ENCODE assay signal across 1 cellular context in genomic region chr2:134132487-134132857, GRCh38.
TF ChIP-seq lines count a peak whose summit lies in the region.

No MANE protein-coding gene starts in this region.

TF ChIP-seq in HepG2, 621 proteins besides CTCF, POLR2A, EP300 and RAD21 (continued from another document and continues in another):
- TF ChIP-seq ARID5B (CRISPR knock-in tag; IDR thresholded peaks at IDR 0.05) = peak; percentile 93
- 0 out of 2 replicates have a peak, but pooled peaks have one; percentile 49 for TF ChIP-seq ZFP36L1 (CRISPR knock-in tag; IDR thresholded peaks at IDR 0.05)
- peak; percentile 57; the same call in 1 of the 2 replicates for TF ChIP-seq ZNF331 (CRISPR knock-in tag; IDR thresholded peaks at IDR 0.05)
- no peak for TF ChIP-seq ZNF616 (CRISPR knock-in tag; IDR thresholded peaks at IDR 0.05; ENCODE audit: low read depth)
- peak; percentile 96 for TF ChIP-seq FOXJ3 (CRISPR knock-in tag; IDR thresholded peaks at IDR 0.05; ENCODE audit: borderline replicate concordance)
- TF ChIP-seq ZBTB3 (CRISPR knock-in tag; IDR thresholded peaks at IDR 0.05; ENCODE audit: borderline replicate concordance, low read depth) = 0 out of 2 replicates have a peak, but pooled peaks have one; percentile 37
- peak; percentile 80 for TF ChIP-seq FOXA3 (CRISPR knock-in tag; IDR thresholded peaks at IDR 0.05)
- 0 out of 2 replicates have a peak, but pooled peaks have one; percentile 58 for TF ChIP-seq MLX (CRISPR knock-in tag; IDR thresholded peaks at IDR 0.05)
- TF ChIP-seq PAWR (CRISPR knock-in tag; IDR thresholded peaks at IDR 0.05; ENCODE audit: borderline replicate concordance) = no peak
- TF ChIP-seq PPARG (CRISPR knock-in tag; conservative IDR thresholded peaks at IDR 0.05) = peak; percentile 90
- no peak for TF ChIP-seq ZNF136 (CRISPR knock-in tag; IDR thresholded peaks at IDR 0.05; ENCODE audit: low read depth)
- no peak for TF ChIP-seq ZNF276 (CRISPR knock-in tag; IDR thresholded peaks at IDR 0.05; ENCODE audit: low read depth)
- peak; percentile 76 for TF ChIP-seq NCOA2 (CRISPR knock-in tag; IDR thresholded peaks at IDR 0.05)
- peak; percentile 72 for TF ChIP-seq RCOR2 (CRISPR knock-in tag; IDR thresholded peaks at IDR 0.05)
- TF ChIP-seq CEBPG (CRISPR knock-in tag; IDR thresholded peaks at IDR 0.05) = peak; percentile 72
- peak; percentile 66; the same call in 1 of the 2 replicates for TF ChIP-seq BCL6 (CRISPR knock-in tag; IDR thresholded peaks at IDR 0.05)
- TF ChIP-seq IKZF5 (CRISPR knock-in tag; IDR thresholded peaks at IDR 0.05) = peak; percentile 53
- peak; percentile 86 for TF ChIP-seq FOXP4 (CRISPR knock-in tag; IDR thresholded peaks at IDR 0.05)
- TF ChIP-seq ZNF550 (CRISPR knock-in tag; IDR thresholded peaks at IDR 0.05; ENCODE audit: borderline replicate concordance) = no peak
- TF ChIP-seq SOX13 (IDR thresholded peaks at IDR 0.05) = peak; percentile 98
- TF ChIP-seq SOX13 (CRISPR knock-in tag; conservative IDR thresholded peaks at IDR 0.05 in 1 of 2, IDR thresholded peaks at IDR 0.05 in 1 of 2) = peak in 1 of 2 experiments; percentile 99; a peak in 2 of 4 replicates
- TF ChIP-seq SKI (IDR thresholded peaks at IDR 0.05; ENCODE audit: partially characterized antibody) = peak; percentile 22
- TF ChIP-seq ZBTB43 (CRISPR knock-in tag; conservative IDR thresholded peaks at IDR 0.05) = no peak
- TF ChIP-seq RARG (CRISPR knock-in tag; IDR thresholded peaks at IDR 0.05; ENCODE audit: low read depth) = no peak
- TF ChIP-seq ZNF569 (CRISPR knock-in tag; IDR thresholded peaks at IDR 0.05; ENCODE audit: borderline replicate concordance) = no peak
- TF ChIP-seq ARNTL (CRISPR knock-in tag; IDR thresholded peaks at IDR 0.05) = peak; percentile 80
- peak; percentile 35; the same call in 1 of the 2 replicates for TF ChIP-seq ZNF281 (CRISPR knock-in tag; IDR thresholded peaks at IDR 0.05; ENCODE audit: borderline replicate concordance)
- peak; percentile 37; the same call in 1 of the 2 replicates for TF ChIP-seq FOSL2 (CRISPR knock-in tag; IDR thresholded peaks at IDR 0.05)
- TF ChIP-seq HDAC6 (IDR thresholded peaks at IDR 0.05; ENCODE audit: low read depth, low read length) = no peak
- no peak for TF ChIP-seq MXD3 (CRISPR knock-in tag; IDR thresholded peaks at IDR 0.05)
- TF ChIP-seq ZNF329 (CRISPR knock-in tag; IDR thresholded peaks at IDR 0.05; ENCODE audit: low read depth) = no peak
- no peak for TF ChIP-seq GTF2F1 (IDR thresholded peaks at IDR 0.05; ENCODE audit: low read length)
- no peak for TF ChIP-seq ZNF576 (CRISPR knock-in tag; IDR thresholded peaks at IDR 0.05)
- TF ChIP-seq TCF7 (IDR thresholded peaks at IDR 0.05; ENCODE audit: low read depth) = peak; percentile 82
- peak; percentile 63; the same call in 1 of the 2 replicates for TF ChIP-seq ZNF503 (CRISPR knock-in tag; IDR thresholded peaks at IDR 0.05)
- TF ChIP-seq ZSCAN29 (CRISPR knock-in tag; conservative IDR thresholded peaks at IDR 0.05) = no peak
- TF ChIP-seq TBX2 (CRISPR knock-in tag; IDR thresholded peaks at IDR 0.05; ENCODE audit: borderline replicate concordance) = peak; percentile 74
- TF ChIP-seq SOX5 (CRISPR knock-in tag; IDR thresholded peaks at IDR 0.05; ENCODE audit: borderline replicate concordance) = peak; percentile 98
- 0 out of 2 replicates have a peak, but pooled peaks have one; percentile 51 for TF ChIP-seq ZNF280D (CRISPR knock-in tag; IDR thresholded peaks at IDR 0.05)
